Comparison of ENCODE assay signal across 8 cellular contexts in genomic region chr11:93196816-93197382, GRCh38. TPM values are rescaled to one million over a fixed set of nuclear protein-coding genes. Genes with fewer than 3 reads are reported as not detected.
A peak's percentile ranks its signal among the peaks of the same experiment; 100 is the strongest.
DNase-seq lines count a peak whose midpoint lies in the region; ATAC-seq lines count a peak whose summit lies in the region.

No MANE protein-coding gene starts in this region.

- H3K9me3 ChIP-seq in CD8-positive, alpha-beta memory T cell (ENCODE audit: low read length), result no peaks in the 10 kb centered on the region
- H3K9me3 ChIP-seq in iPS-15b (ENCODE audit: control insufficient read depth, insufficient read depth, low read length), result no peaks in the 10 kb centered on the region

- no peak for DNase-seq in CD8-positive, alpha-beta memory T cell
- no peak for DNase-seq in activated CD4-positive, alpha-beta memory T cell treated with anti-CD3 and anti-CD28 coated beads for 36 hours
- DNase-seq in stimulated activated naive CD8-positive, alpha-beta T cell treated with anti-CD3 and anti-CD28 coated beads, Interleukin-15, amount 100 ng/mL, for 72 hours, result no peak
- DNase-seq in NCI-H1048 (lab: John Stamatoyannopoulos, UW), result no peak
- no peak for DNase-seq in NCI-H1436 treated with DMSO at 0.1 percent for 48 hours (lab: John Stamatoyannopoulos, UW)

- POLR2A ChIA-PET in CD8-positive, alpha-beta memory T cell (lab: Charles Lee), result interaction anchor here (0.7 kb wide), 1 partner anchor 1731 kb away, joined by 3 read pairs; no protein-coding TSS in a partner anchor
- POLR2A ChIA-PET in activated CD4-positive, alpha-beta memory T cell treated with anti-CD3 and anti-CD28 coated beads for 36 hours (lab: Charles Lee), result interaction anchor here (0.9 to 3.1 kb wide), 4 partner anchors 10 to 587 kb away, joined by 4 to 13 read pairs (median 6); partner anchors contain the start of genes C11orf54, CEP295, MED17 and TAF1D

- H3K4me3 ChIP-seq in CD8-positive, alpha-beta memory T cell (ENCODE audit: low read length), result peak overlapping the region; percentile 67
- peak overlapping the region; percentile 62 for H3K4me3 ChIP-seq in iPS-15b (ENCODE audit: low read depth, low read length)

- H3K4me1 Mint-ChIP-seq in CD8-positive, alpha-beta memory T cell, result peaks cover 19 to 35% (median 23%) of the 10 kb centered on the region in 3 donors
- H3K4me1 Mint-ChIP-seq in activated CD4-positive, alpha-beta memory T cell treated with anti-CD3 and anti-CD28 coated beads for 36 hours (ENCODE audit: low read depth), result peaks cover 23% of the 10 kb centered on the region
- H3K4me1 Mint-ChIP-seq in stimulated activated naive CD8-positive, alpha-beta T cell treated with anti-CD3 and anti-CD28 coated beads, Interleukin-15, amount 100 ng/mL, for 72 hours, result peaks cover 22% of the 10 kb centered on the region

- H3K27me3 ChIP-seq in CD8-positive, alpha-beta memory T cell (ENCODE audit: insufficient read depth, low read length, poor library complexity, severe bottlenecking), result no peaks in the 10 kb centered on the region
- no peaks in the 10 kb centered on the region for H3K27me3 ChIP-seq in iPS-15b (ENCODE audit: control insufficient read depth, insufficient read depth, low read length)

- ATAC-seq in GM18907 (IDR thresholded peaks at IDR 0.05; ENCODE audit: unreplicated experiment), result peak; percentile 25
- peak; percentile 33 for ATAC-seq in HG03135 (IDR thresholded peaks at IDR 0.05; ENCODE audit: unreplicated experiment)
- peak; percentile 1 for ATAC-seq in stimulated activated naive CD8-positive, alpha-beta T cell treated with anti-CD3 and anti-CD28 coated beads, Interleukin-15, amount 100 ng/mL, for 72 hours

- peak overlapping the region; percentile 83 for H3K27ac ChIP-seq in CD8-positive, alpha-beta memory T cell (ENCODE audit: low read depth, low read length)

- no peaks in the 10 kb centered on the region for H3K36me3 ChIP-seq in CD8-positive, alpha-beta memory T cell (ENCODE audit: insufficient read depth, low read length)
- H3K36me3 ChIP-seq in iPS-15b (ENCODE audit: control insufficient read depth, insufficient read depth, low read length), result no peaks in the 10 kb centered on the region

- peak overlapping the region; percentile 62 for H3K9ac ChIP-seq in iPS-15b (ENCODE audit: low read depth, low read length)

- intact Hi-C loops in activated CD4-positive, alpha-beta memory T cell treated with anti-CD3 and anti-CD28 coated beads for 36 hours (cut with micrococcal nuclease), result loop anchor here (1.0 to 10.0 kb wide), 6 partner anchors 232 to 1298 kb away; partner anchors contain the start of genes ANKRD49, CEP295, MED17 and MRE11

- no peaks in the 10 kb centered on the region for H3K9me3 Mint-ChIP-seq in CD8-positive, alpha-beta memory T cell
- no peaks in the 10 kb centered on the region for H3K9me3 Mint-ChIP-seq in activated CD4-positive, alpha-beta memory T cell treated with anti-CD3 and anti-CD28 coated beads for 36 hours
- no peaks in the 10 kb centered on the region for H3K9me3 Mint-ChIP-seq in stimulated activated naive CD8-positive, alpha-beta T cell treated with anti-CD3 and anti-CD28 coated beads, Interleukin-15, amount 100 ng/mL, for 72 hours

- H3K36me3 Mint-ChIP-seq in CD8-positive, alpha-beta memory T cell, result peaks cover 0 to 5% (median 0%) of the 10 kb centered on the region in 3 donors
- H3K36me3 Mint-ChIP-seq in activated CD4-positive, alpha-beta memory T cell treated with anti-CD3 and anti-CD28 coated beads for 36 hours, result no peaks in the 10 kb centered on the region

- H3K4me3 Mint-ChIP-seq in CD8-positive, alpha-beta memory T cell, result peak overlapping the region; percentile 92 to 98 (median 95)
- H3K4me3 Mint-ChIP-seq in activated CD4-positive, alpha-beta memory T cell treated with anti-CD3 and anti-CD28 coated beads for 36 hours, result peak overlapping the region; percentile 98
- H3K4me3 Mint-ChIP-seq in stimulated activated naive CD8-positive, alpha-beta T cell treated with anti-CD3 and anti-CD28 coated beads, Interleukin-15, amount 100 ng/mL, for 72 hours, result peak overlapping the region; percentile 90 to 96

- H3K27me3 Mint-ChIP-seq in CD8-positive, alpha-beta memory T cell, result peaks cover 0 to 3% of the 10 kb centered on the region in 2 donors
- no peaks in the 10 kb centered on the region for H3K27me3 Mint-ChIP-seq in activated CD4-positive, alpha-beta memory T cell treated with anti-CD3 and anti-CD28 coated beads for 36 hours
- peaks cover 10% of the 10 kb centered on the region for H3K27me3 Mint-ChIP-seq in stimulated activated naive CD8-positive, alpha-beta T cell treated with anti-CD3 and anti-CD28 coated beads, Interleukin-15, amount 100 ng/mL, for 72 hours

- H3K4me1 ChIP-seq in CD8-positive, alpha-beta memory T cell (ENCODE audit: insufficient read depth, low read length), result no peaks in the 10 kb centered on the region
- peaks cover 3% of the 10 kb centered on the region for H3K4me1 ChIP-seq in iPS-15b (ENCODE audit: control insufficient read depth, insufficient read depth, low read length)

- H3K27ac Mint-ChIP-seq in CD8-positive, alpha-beta memory T cell, result peak overlapping the region; percentile 91 to 99 (median 98)
- H3K27ac Mint-ChIP-seq in activated CD4-positive, alpha-beta memory T cell treated with anti-CD3 and anti-CD28 coated beads for 36 hours, result peak overlapping the region; percentile 94
- peak overlapping the region; percentile 95 to 98 for H3K27ac Mint-ChIP-seq in stimulated activated naive CD8-positive, alpha-beta T cell treated with anti-CD3 and anti-CD28 coated beads, Interleukin-15, amount 100 ng/mL, for 72 hours

- CTCF ChIA-PET in CD8-positive, alpha-beta memory T cell (lab: Charles Lee), result no interaction called here
- CTCF ChIA-PET in activated CD4-positive, alpha-beta memory T cell treated with anti-CD3 and anti-CD28 coated beads for 36 hours (lab: Charles Lee), result no interaction called here

RNA-seq across cellular contexts. Expression of gene SLC36A4, which starts 0.9 kb away (rescaled TPM):
- 10 to 100 TPM; 13.3 to 15.9 TPM for total RNA-seq in CD8-positive, alpha-beta memory T cell
- polyA plus RNA-seq in CD8-positive, alpha-beta memory T cell, result 21.0 TPM
- total RNA-seq in activated CD4-positive, alpha-beta memory T cell treated with anti-CD3 and anti-CD28 coated beads for 36 hours, result 10 to 100 TPM; 13.9 to 14.0 TPM
